1 cellular context compared by ENCODE assay signal in the genomic region with DNA sequence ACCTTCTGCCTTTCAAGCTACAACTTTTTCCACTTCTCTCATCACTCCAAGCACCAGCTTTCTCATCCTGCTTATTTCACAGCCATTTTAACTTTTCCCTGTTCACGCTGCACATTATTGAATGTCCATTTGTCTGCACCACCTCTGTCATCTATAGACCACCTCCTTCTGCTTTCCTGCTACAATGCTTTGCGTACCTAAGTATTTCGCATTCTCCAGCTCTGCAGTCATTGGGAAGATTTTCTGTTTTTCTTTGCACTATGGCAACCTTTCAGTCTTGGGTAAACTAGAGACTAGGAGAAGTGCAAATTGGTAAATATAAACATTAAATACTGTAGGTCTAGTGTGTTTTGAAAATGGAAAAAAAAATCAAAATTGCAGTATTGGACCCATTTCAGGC.
TF ChIP-seq lines count a peak whose summit lies in the region.

No MANE protein-coding gene starts in this region.

TF ChIP-seq in WTC11, 78 proteins besides CTCF, POLR2A, EP300 and RAD21 (continued from another document):
- TF ChIP-seq, protein P1, sequence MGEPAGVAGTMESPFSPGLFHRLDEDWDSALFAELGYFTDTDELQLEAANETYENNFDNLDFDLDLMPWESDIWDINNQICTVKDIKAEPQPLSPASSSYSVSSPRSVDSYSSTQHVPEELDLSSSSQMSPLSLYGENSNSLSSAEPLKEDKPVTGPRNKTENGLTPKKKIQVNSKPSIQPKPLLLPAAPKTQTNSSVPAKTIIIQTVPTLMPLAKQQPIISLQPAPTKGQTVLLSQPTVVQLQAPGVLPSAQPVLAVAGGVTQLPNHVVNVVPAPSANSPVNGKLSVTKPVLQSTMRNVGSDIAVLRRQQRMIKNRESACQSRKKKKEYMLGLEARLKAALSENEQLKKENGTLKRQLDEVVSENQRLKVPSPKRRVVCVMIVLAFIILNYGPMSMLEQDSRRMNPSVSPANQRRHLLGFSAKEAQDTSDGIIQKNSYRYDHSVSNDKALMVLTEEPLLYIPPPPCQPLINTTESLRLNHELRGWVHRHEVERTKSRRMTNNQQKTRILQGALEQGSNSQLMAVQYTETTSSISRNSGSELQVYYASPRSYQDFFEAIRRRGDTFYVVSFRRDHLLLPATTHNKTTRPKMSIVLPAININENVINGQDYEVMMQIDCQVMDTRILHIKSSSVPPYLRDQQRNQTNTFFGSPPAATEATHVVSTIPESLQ (CRISPR knock-in tag; IDR thresholded peaks at IDR 0.05) = no peak
- TF ChIP-seq ETV6 (CRISPR knock-in tag; IDR thresholded peaks at IDR 0.05) = no peak
TF ChIP-seq in WTC11: peak in this region for 0.
